ENCODE assay signal across 1 cellular context in genomic region chr5:95858661-95859326, GRCh38.
TF ChIP-seq lines count a peak whose summit lies in the region.

No MANE protein-coding gene starts in this region.

TF ChIP-seq in K562, 482 proteins besides CTCF, POLR2A, EP300 and RAD21 (continued from another document and continues in another):
- no peak for TF ChIP-seq ZBTB40 (IDR thresholded peaks at IDR 0.05)
- no peak for TF ChIP-seq ZBTB40 (CRISPR knock-in tag; IDR thresholded peaks at IDR 0.05)
- no peak for TF ChIP-seq CREB3L1 (IDR thresholded peaks at IDR 0.05; ENCODE audit: borderline replicate concordance, low read depth)
- TF ChIP-seq ILF3 (IDR thresholded peaks at IDR 0.05; ENCODE audit: borderline replicate concordance) = no peak
- no peak for TF ChIP-seq ZNF436 (CRISPR knock-in tag; IDR thresholded peaks at IDR 0.05)
- TF ChIP-seq XRCC5 (IDR thresholded peaks at IDR 0.05; ENCODE audit: low read depth, low read length) = peak; percentile 93
- peak; percentile 65; the same call in 1 of the 2 replicates for TF ChIP-seq GABPB1 (CRISPR knock-in tag; IDR thresholded peaks at IDR 0.05)
- TF ChIP-seq U2AF1 (optimal IDR thresholded peaks at IDR 0.05; ENCODE audit: low read depth, low read length) = no peak
- no peak for TF ChIP-seq YY1 (IDR thresholded peaks at IDR 0.05; ENCODE audit: borderline replicate concordance in 1 of 3, control insufficient read depth in 1 of 3, extremely low read depth in 1 of 3, insufficient read depth in 3 of 3, insufficient read length in 1 of 3, insufficient replicate concordance in 2 of 3, low read depth in 1 of 3, low read length in 2 of 3)
- TF ChIP-seq E2F6 (IDR thresholded peaks at IDR 0.05; ENCODE audit: borderline replicate concordance in 1 of 2, extremely low read depth in 1 of 2, insufficient read depth in 1 of 2, insufficient read length in 1 of 2, low read depth in 1 of 2, low read length in 1 of 2, poor library complexity in 1 of 2, severe bottlenecking in 1 of 2) = peak in 1 of 2 experiments; percentile 13
- no peak for TF ChIP-seq CCNT2 (IDR thresholded peaks at IDR 0.05; ENCODE audit: borderline replicate concordance, extremely low read depth, insufficient read length, low read depth, low read length)
- no peak for TF ChIP-seq ZNF609 (CRISPR knock-in tag; IDR thresholded peaks at IDR 0.05; ENCODE audit: borderline replicate concordance)
- peak; percentile 70 for TF ChIP-seq RB1 (IDR thresholded peaks at IDR 0.05; ENCODE audit: low read depth)
- TF ChIP-seq FOSL1 (tag; conservative IDR thresholded peaks at IDR 0.05) = peak; percentile 70
- TF ChIP-seq TGIF2 (CRISPR knock-in tag; IDR thresholded peaks at IDR 0.05) = no peak
- TF ChIP-seq ZNF431 (CRISPR knock-in tag; IDR thresholded peaks at IDR 0.05) = 0 out of 2 replicates have a peak, but pooled peaks have one; percentile 62
- no peak for TF ChIP-seq ZNF583 (CRISPR knock-in tag; IDR thresholded peaks at IDR 0.05)
- TF ChIP-seq TAF9B (IDR thresholded peaks at IDR 0.05; ENCODE audit: partially characterized antibody) = no peak
- no peak for TF ChIP-seq MCM5 (IDR thresholded peaks at IDR 0.05; ENCODE audit: low read depth)
- TF ChIP-seq MXD1 (CRISPR knock-in tag; IDR thresholded peaks at IDR 0.05; ENCODE audit: borderline replicate concordance, poor library complexity, severe bottlenecking) = no peak
- TF ChIP-seq PHB2 (IDR thresholded peaks at IDR 0.05; ENCODE audit: low read depth) = no peak
- peak in 1 of 2 experiments; percentile 59; a peak in 2 of 4 replicates for TF ChIP-seq RCOR1 (IDR thresholded peaks at IDR 0.05; ENCODE audit: borderline replicate concordance in 1 of 2, low read depth in 2 of 2, low read length in 2 of 2)
- peak; percentile 33 for TF ChIP-seq ZFP36 (IDR thresholded peaks at IDR 0.05; ENCODE audit: low read depth, low read length, partially characterized antibody)
- TF ChIP-seq ZKSCAN1 (IDR thresholded peaks at IDR 0.05; ENCODE audit: low read depth, low read length) = 0 out of 2 replicates have a peak, but pooled peaks have one; percentile 29
- TF ChIP-seq ZBTB17 (CRISPR knock-in tag; IDR thresholded peaks at IDR 0.05) = 0 out of 2 replicates have a peak, but pooled peaks have one; percentile 24
- no peak for TF ChIP-seq PHF21A (IDR thresholded peaks at IDR 0.05; ENCODE audit: borderline replicate concordance, low read depth)
- TF ChIP-seq RBM34 (IDR thresholded peaks at IDR 0.05; ENCODE audit: borderline replicate concordance, insufficient read depth, low read length) = no peak
- no peak for TF ChIP-seq PRMT5 (CRISPR knock-in tag; IDR thresholded peaks at IDR 0.05)
- TF ChIP-seq USF1 (CRISPR knock-in tag; IDR thresholded peaks at IDR 0.05) = 0 out of 2 replicates have a peak, but pooled peaks have one; percentile 8
- no peak for TF ChIP-seq ZNF717 (CRISPR knock-in tag; IDR thresholded peaks at IDR 0.05)
- no peak for TF ChIP-seq NFIX (CRISPR knock-in tag; IDR thresholded peaks at IDR 0.05; ENCODE audit: low read depth)
- TF ChIP-seq ZNF830 (CRISPR knock-in tag; IDR thresholded peaks at IDR 0.05) = no peak
- TF ChIP-seq ARID2 (IDR thresholded peaks at IDR 0.05) = peak; percentile 73; the same call in 1 of the 2 replicates
- TF ChIP-seq MBD2 (IDR thresholded peaks at IDR 0.05; ENCODE audit: borderline replicate concordance, low read depth) = no peak; the same call in 1 of the 2 replicates
- 0 out of 4 replicates have a peak, but pooled peaks of 1 of the 2 experiments have one; percentile 58 for TF ChIP-seq KDM4B (IDR thresholded peaks at IDR 0.05; ENCODE audit: borderline replicate concordance in 2 of 2, low read depth in 1 of 2)
- no peak for TF ChIP-seq TOE1 (IDR thresholded peaks at IDR 0.05; ENCODE audit: borderline replicate concordance)
- TF ChIP-seq TOE1 (CRISPR knock-in tag; IDR thresholded peaks at IDR 0.05; ENCODE audit: borderline replicate concordance, low read depth) = peak; percentile 83; the same call in 1 of the 2 replicates
- TF ChIP-seq ZNF551 (CRISPR knock-in tag; IDR thresholded peaks at IDR 0.05) = no peak
- no peak for TF ChIP-seq HNRNPK (IDR thresholded peaks at IDR 0.05; ENCODE audit: low read depth, low read length, poor library complexity, severe bottlenecking)
- no peak for TF ChIP-seq SMAD3 (CRISPR knock-in tag; conservative IDR thresholded peaks at IDR 0.05)
- TF ChIP-seq ZNF280A (IDR thresholded peaks at IDR 0.05; ENCODE audit: low read depth, partially characterized antibody) = no peak
- no peak for TF ChIP-seq MTF1 (CRISPR knock-in tag; IDR thresholded peaks at IDR 0.05; ENCODE audit: borderline replicate concordance)
- TF ChIP-seq PCBP2 (IDR thresholded peaks at IDR 0.05; ENCODE audit: low read depth, low read length, poor library complexity, severe bottlenecking) = no peak
- peak; percentile 73 for TF ChIP-seq ZBTB7A (IDR thresholded peaks at IDR 0.05; ENCODE audit: borderline replicate concordance, control insufficient read depth, low read depth, low read length)
- TF ChIP-seq CHD2 (IDR thresholded peaks at IDR 0.05; ENCODE audit: low read depth, low read length) = no peak
- TF ChIP-seq CC2D1A (IDR thresholded peaks at IDR 0.05) = peak; percentile 86
- TF ChIP-seq TRIM24 (IDR thresholded peaks at IDR 0.05) = peak in 1 of 2 experiments; percentile 37; a peak in 1 of 4 replicates
- TF ChIP-seq NUFIP1 (IDR thresholded peaks at IDR 0.05; ENCODE audit: partially characterized antibody) = no peak
